ENCODE assay signal across 18 cellular contexts in the genomic region with DNA sequence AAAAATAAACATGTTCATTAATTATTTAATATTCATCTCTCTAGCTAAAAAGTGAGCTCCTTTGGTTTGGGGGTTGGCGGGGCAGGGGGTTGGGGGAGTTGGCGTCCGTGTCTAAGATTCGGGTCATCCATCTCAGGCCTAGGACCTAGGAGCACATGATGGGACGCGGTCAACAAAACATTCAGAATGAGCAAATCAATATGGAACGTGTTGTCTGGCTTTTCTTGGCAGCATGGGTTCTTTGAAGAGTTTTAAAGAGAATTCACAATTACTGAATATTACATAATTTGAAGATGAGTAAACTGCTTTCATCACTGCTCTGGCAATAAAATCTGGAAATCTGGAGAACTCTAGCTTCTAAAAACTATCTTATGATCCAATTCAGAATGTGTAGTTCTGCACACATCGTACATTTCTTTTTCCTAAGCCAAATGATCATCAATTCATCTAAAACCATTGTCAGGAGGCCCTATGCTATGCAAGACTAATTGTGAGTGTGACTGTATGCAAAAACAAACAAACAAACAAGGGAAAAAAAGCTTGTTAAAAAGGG. TPM values are rescaled to one million over a fixed set of nuclear protein-coding genes. Genes with fewer than 3 reads are reported as not detected.
DNase-seq lines count a peak whose midpoint lies in the region; ATAC-seq and TF ChIP-seq lines count a peak whose summit lies in the region.
"Had no signal": no experiment of that assay in that cellular context is flagged by ENCODE, and none has a peak within 500 bp of the region (broad histone marks: within the 10 kb centered on the region; RNA-seq: fewer than 3 reads in every experiment).

No MANE protein-coding gene starts in this region.

- H3K27ac ChIP-seq in epithelial cell of prostate, result peak overlapping the region; percentile 56
- H3K27ac ChIP-seq in lower lobe of right lung, result peak overlapping the region; percentile 32
- peak overlapping the region; percentile 35 to 89 (median 52) for H3K27ac ChIP-seq in tibial nerve
- no peak overlapping the region for H3K27ac ChIP-seq in CD8-positive, alpha-beta memory T cell (ENCODE audit: low read depth, low read length)

- 65 to 66% methylated on average over 8 of the region's 8 CpGs for WGBS in tibial nerve, 2 donors

- no peak overlapping the region for H3K27ac Mint-ChIP-seq in CD8-positive, alpha-beta memory T cell
- H3K27ac Mint-ChIP-seq: memory B cell; stimulated activated memory B cell treated with anti-CD40 and anti-IgM and Interleukin-4, amounts not matched to agents 10 μg/mL and 1 μg/mL and 100 μg/mL, for 72 hours had no signal

- peaks cover 0 to 17% (median 5%) of the 10 kb centered on the region in 3 donors for H3K36me3 Mint-ChIP-seq in CD8-positive, alpha-beta memory T cell
- H3K36me3 Mint-ChIP-seq: memory B cell had no signal

- ATAC-seq in lower lobe of right lung (no peak), GM21528 (IDR thresholded peaks at IDR 0.05; ENCODE audit: low FRiP score, unreplicated experiment) (no peak)
- ATAC-seq: SK-N-SH treated with all-trans-retinoic acid at 6 μM for 48 hours; stimulated activated memory B cell treated with anti-CD40 and anti-IgM and Interleukin-4, amounts not matched to agents 10 μg/mL and 1 μg/mL and 100 μg/mL, for 72 hours had no signal

- H3K36me3 ChIP-seq in lower lobe of right lung, result no peaks in the 10 kb centered on the region
- H3K36me3 ChIP-seq in tibial nerve, result no peaks in the 10 kb centered on the region
- no peaks in the 10 kb centered on the region for H3K36me3 ChIP-seq in CD8-positive, alpha-beta memory T cell (ENCODE audit: insufficient read depth, low read length)
- H3K36me3 ChIP-seq: adrenal gland had no signal

- H3K4me3 ChIP-seq in lower lobe of right lung (no peak overlapping the region), tibial nerve (no peak overlapping the region)
- H3K4me3 ChIP-seq in CD8-positive, alpha-beta memory T cell (ENCODE audit: low read length), result no peak overlapping the region
- H3K4me3 ChIP-seq: adrenal gland had no signal

- CTCF ChIA-PET in CD8-positive, alpha-beta memory T cell (lab: Charles Lee), result interaction anchor here (1.7 kb wide), 1 partner anchor 37 kb away, joined by 3 read pairs; a partner anchor contains a TSS

- no peaks in the 10 kb centered on the region for H3K9me3 Mint-ChIP-seq in CD8-positive, alpha-beta memory T cell
- H3K9me3 Mint-ChIP-seq: stimulated activated memory B cell treated with anti-CD40 and anti-IgM and Interleukin-4, amounts not matched to agents 10 μg/mL and 1 μg/mL and 100 μg/mL, for 72 hours had no signal

- no peak for TF ChIP-seq CTCF in lower lobe of right lung (IDR thresholded peaks at IDR 0.05)
- TF ChIP-seq CTCF in tibial nerve (IDR thresholded peaks at IDR 0.05), result no peak

- POLR2A ChIA-PET in CD8-positive, alpha-beta memory T cell (lab: Charles Lee), result interaction anchor here (0.5 kb wide), 1 partner anchor 74 kb away, joined by 3 read pairs; no protein-coding TSS in a partner anchor

- peak in 1 of 2 donors; percentile 42 for TF ChIP-seq EP300 in tibial nerve (IDR thresholded peaks at IDR 0.05)

- no peak overlapping the region for H3K4me3 Mint-ChIP-seq in CD8-positive, alpha-beta memory T cell
- H3K4me3 Mint-ChIP-seq: CD4-positive, CD25-positive, alpha-beta regulatory T cell; memory B cell; stimulated activated memory B cell treated with anti-CD40 and anti-IgM and Interleukin-4, amounts not matched to agents 10 μg/mL and 1 μg/mL and 100 μg/mL, for 72 hours had no signal

- TF ChIP-seq POLR2A in tibial nerve (IDR thresholded peaks at IDR 0.05), result no peak

- DNase-seq in HCEC 1CT, result peak; percentile 73
- no peak for DNase-seq in epithelial cell of prostate (ENCODE audit: low read depth, low spot score)
- DNase-seq in lower lobe of right lung, result no peak
- peak in 1 of 2 donors; percentile 66 for DNase-seq in tibial nerve (ENCODE audit: low spot score in 2 of 2)
- no peak for DNase-seq in CD8-positive, alpha-beta memory T cell
- no peak for DNase-seq in GM19240 (ENCODE audit: insufficient read length, low spot score)
- DNase-seq in SIG-M5 treated with dmso at 0.1 percent for 504 hours (lab: John Stamatoyannopoulos, UW; ENCODE audit: unreplicated experiment), result no peak
- DNase-seq: activated CD4-positive, alpha-beta T cell treated with anti-CD3 and anti-CD28 coated beads, Interleukin-2, amount 50 U/mL, for 48 hours; CD4-positive, CD25-positive, alpha-beta regulatory T cell; NCI-H187; NCI-H524; OCI-M1; small intestine had no signal

- H3K27me3 ChIP-seq in lower lobe of right lung (ENCODE audit: low read depth), result no peaks in the 10 kb centered on the region
- H3K27me3 ChIP-seq in tibial nerve, result no peaks in the 10 kb centered on the region
- H3K27me3 ChIP-seq in CD8-positive, alpha-beta memory T cell (ENCODE audit: insufficient read depth, low read length, poor library complexity, severe bottlenecking), result no peaks in the 10 kb centered on the region
- H3K27me3 ChIP-seq: adrenal gland had no signal

- no peaks in the 10 kb centered on the region for H3K27me3 Mint-ChIP-seq in CD8-positive, alpha-beta memory T cell
- H3K27me3 Mint-ChIP-seq: CD4-positive, CD25-positive, alpha-beta regulatory T cell; memory B cell; stimulated activated memory B cell treated with anti-CD40 and anti-IgM and Interleukin-4, amounts not matched to agents 10 μg/mL and 1 μg/mL and 100 μg/mL, for 72 hours had no signal

- intact Hi-C loops in lower lobe of right lung (cut with DNase I), result no loop called here

- peaks cover 4 to 18% (median 11%) of the 10 kb centered on the region in 3 donors for H3K4me1 Mint-ChIP-seq in CD8-positive, alpha-beta memory T cell

- H3K4me1 ChIP-seq in lower lobe of right lung, result peaks cover 19% of the 10 kb centered on the region
- H3K4me1 ChIP-seq in tibial nerve, result peaks cover 0 to 16% (median 2%) of the 10 kb centered on the region in 4 donors
- H3K4me1 ChIP-seq in CD8-positive, alpha-beta memory T cell (ENCODE audit: insufficient read depth, low read length), result peaks cover 10% of the 10 kb centered on the region

- H3K9me3 ChIP-seq in lower lobe of right lung, result no peaks in the 10 kb centered on the region
- no peaks in the 10 kb centered on the region for H3K9me3 ChIP-seq in tibial nerve
- no peaks in the 10 kb centered on the region for H3K9me3 ChIP-seq in CD8-positive, alpha-beta memory T cell (ENCODE audit: low read length)
- H3K9me3 ChIP-seq: adrenal gland had no signal

RNA-seq across cellular contexts. Expression of a gene that starts 5.4 kb away (rescaled TPM):
- total RNA-seq in lower lobe of right lung, result 108 TPM
- total RNA-seq in tibial nerve, result 100 to 1,000 TPM; 115 to 148 (median 138) TPM
- total RNA-seq in CD8-positive, alpha-beta memory T cell, result 10 to 100 TPM; 85.8 to 89.0 TPM
- polyA plus RNA-seq in CD8-positive, alpha-beta memory T cell, result 39.2 TPM

RNA-seq across cellular contexts. Expression of a gene that starts 37.9 kb away (rescaled TPM):
- total RNA-seq in lower lobe of right lung (47.0 TPM), tibial nerve (10 to 100 TPM; 12.6 to 20.8 (median 18.3) TPM)
- total RNA-seq in CD8-positive, alpha-beta memory T cell, result under 1 TPM; 0.11 to 0.22 TPM
- polyA plus RNA-seq in CD8-positive, alpha-beta memory T cell, result 0.05 TPM

Comparison
In these comparisons a context has a peak if more than half of its experiments do, and no peak if none do; other contexts are left out.
1. RNA of a gene that starts 37.9 kb away (total RNA-seq): 47.0 TPM in lower lobe of right lung (single experiment) and 12.6 to 20.8 TPM in tibial nerve; 0.11 to 0.22 TPM in CD8-positive, alpha-beta memory T cell; every median in the first group is over 10 times any median in the second.